9 cellular contexts compared by ENCODE assay signal in the genomic region with DNA sequence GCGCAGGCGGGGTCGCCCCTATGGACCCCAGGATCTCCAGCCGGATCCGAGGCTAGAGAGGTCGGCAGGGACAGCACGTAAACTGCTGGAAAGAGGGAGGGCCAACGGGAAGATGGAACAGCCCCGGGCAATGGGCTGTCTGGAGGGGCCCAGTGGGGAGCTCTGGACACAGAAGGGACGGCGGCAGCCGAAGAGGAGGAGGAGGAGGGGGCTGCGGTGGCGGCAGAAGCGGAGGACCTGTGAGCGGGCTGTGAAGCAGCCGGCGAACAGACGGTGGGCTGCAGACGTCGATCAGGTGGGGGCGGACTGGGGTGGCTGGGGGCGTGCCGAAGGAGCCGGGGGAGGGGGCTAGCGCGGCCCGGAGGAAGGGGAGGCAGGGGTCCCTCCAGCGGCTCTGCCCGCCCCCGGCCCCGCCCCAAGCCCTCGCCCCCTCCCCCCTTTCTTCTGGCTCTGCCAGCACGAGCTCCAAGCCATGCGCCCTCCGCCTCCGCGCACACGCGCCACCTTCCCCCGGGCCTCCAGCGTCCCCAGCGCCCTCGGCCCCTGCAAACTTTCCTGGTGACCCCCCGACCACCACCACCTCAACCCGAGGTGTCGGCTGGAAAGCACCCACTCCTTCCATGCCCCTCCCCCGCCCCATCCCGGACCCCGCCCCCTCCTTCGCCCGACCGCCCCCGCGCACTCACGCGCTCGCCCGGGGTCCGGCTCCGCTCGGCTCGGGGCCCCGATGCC. TPM values are rescaled to one million over a fixed set of nuclear protein-coding genes. Genes with fewer than 3 reads are reported as not detected.
DNase-seq lines count a peak whose midpoint lies in the region; ATAC-seq and TF ChIP-seq lines count a peak whose summit lies in the region.
"Had no signal": no experiment of that assay in that cellular context is flagged by ENCODE, and none has a peak within 500 bp of the region (broad histone marks: within the 10 kb centered on the region; RNA-seq: fewer than 3 reads in every experiment).

No MANE protein-coding gene starts in this region.

- H3K36me3 ChIP-seq in neural progenitor cell, result peaks cover under 1% of the 10 kb centered on the region

- no peaks in the 10 kb centered on the region for H3K27me3 ChIP-seq in neural progenitor cell

- H3K4me1 Mint-ChIP-seq in activated naive CD4-positive, alpha-beta T cell treated with anti-CD3 and anti-CD28 coated beads for 36 hours (ENCODE audit: low read depth), result peaks cover 50% of the 10 kb centered on the region
- peaks cover 56% of the 10 kb centered on the region for H3K4me1 Mint-ChIP-seq in activated CD8-positive, alpha-beta T cell treated with anti-CD3 and anti-CD28 coated beads, Interleukin-2, amount 10 ng/mL, durations not matched to agents 7 days and 5 days (ENCODE audit: low read depth)
- peaks cover 50% of the 10 kb centered on the region for H3K4me1 Mint-ChIP-seq in neural progenitor cell

- intact Hi-C loops in activated naive CD4-positive, alpha-beta T cell treated with anti-CD3 and anti-CD28 coated beads for 36 hours (cut with micrococcal nuclease), result loop anchor here (2.0 to 10.0 kb wide), 2 partner anchors 1254 to 1820 kb away; a partner anchor contains a TSS

- no peak overlapping the region for H2AFZ ChIP-seq in neural progenitor cell (replicated peaks)

- peaks cover 36% of the 10 kb centered on the region for H4K20me1 ChIP-seq in neural progenitor cell (ENCODE audit: low read depth)

- no peaks in the 10 kb centered on the region for H3K9me3 ChIP-seq in neural progenitor cell (ENCODE audit: low read depth)

- peak overlapping the region; percentile 77 for H3K27ac Mint-ChIP-seq in activated naive CD4-positive, alpha-beta T cell treated with anti-CD3 and anti-CD28 coated beads for 36 hours
- peak overlapping the region; percentile 73 for H3K27ac Mint-ChIP-seq in activated CD8-positive, alpha-beta T cell treated with anti-CD3 and anti-CD28 coated beads, Interleukin-2, amount 10 ng/mL, durations not matched to agents 7 days and 5 days
- H3K27ac Mint-ChIP-seq in neural progenitor cell, result peak overlapping the region; percentile 97

- H3K4me2 ChIP-seq in neural progenitor cell, result peak overlapping the region; percentile 94

- POLR2A ChIA-PET in activated CD8-positive, alpha-beta T cell treated with anti-CD3 and anti-CD28 coated beads, Interleukin-2, amount 10 ng/mL, durations not matched to agents 7 days and 5 days (lab: Charles Lee), result interaction anchor here (0.7 to 4.4 kb wide), 6 partner anchors 9 to 322 kb away, joined by 3 to 55 read pairs (median 8); a partner anchor contains a TSS

- no peak for DNase-seq in activated naive CD4-positive, alpha-beta T cell treated with anti-CD3 and anti-CD28 coated beads for 36 hours
- DNase-seq in activated naive CD4-positive, alpha-beta T cell treated with anti-CD3 and anti-CD28 coated beads, Interleukin-2, amount 50 U/mL, for 16 hours, result no peak
- DNase-seq in LNCaP clone FGC (ENCODE audit: low read depth), result no peak
- DNase-seq in activated CD8-positive, alpha-beta T cell treated with anti-CD3 and anti-CD28 coated beads, Interleukin-2, amount 10 ng/mL, durations not matched to agents 7 days and 5 days, result no peak
- peak; percentile 48 for DNase-seq in fibroblast of peridontal ligament (ENCODE audit: extremely low read depth)
- DNase-seq in neural progenitor cell (ENCODE audit: low spot score), result peak; percentile 88

- H3K4me1 ChIP-seq in neural progenitor cell, result peaks cover 38% of the 10 kb centered on the region

- H3F3A ChIP-seq in neural progenitor cell (ENCODE audit: low read depth), result peaks cover 49% of the 10 kb centered on the region

- H3K36me3 Mint-ChIP-seq in activated naive CD4-positive, alpha-beta T cell treated with anti-CD3 and anti-CD28 coated beads for 36 hours (ENCODE audit: low read depth), result peaks cover 42% of the 10 kb centered on the region
- peaks cover 43% of the 10 kb centered on the region for H3K36me3 Mint-ChIP-seq in activated CD8-positive, alpha-beta T cell treated with anti-CD3 and anti-CD28 coated beads, Interleukin-2, amount 10 ng/mL, durations not matched to agents 7 days and 5 days (ENCODE audit: low read depth)
- peaks cover 36% of the 10 kb centered on the region for H3K36me3 Mint-ChIP-seq in neural progenitor cell

- ATAC-seq in activated CD8-positive, alpha-beta T cell treated with anti-CD3 and anti-CD28 coated beads, Interleukin-2, amount 10 ng/mL, durations not matched to agents 7 days and 5 days, result no peak
- no peak for ATAC-seq in esophagus mucosa
- ATAC-seq in GM18861 (IDR thresholded peaks at IDR 0.05; ENCODE audit: unreplicated experiment), result no peak

- H3K27me3 Mint-ChIP-seq in activated naive CD4-positive, alpha-beta T cell treated with anti-CD3 and anti-CD28 coated beads for 36 hours (ENCODE audit: low read depth), result no peaks in the 10 kb centered on the region
- no peaks in the 10 kb centered on the region for H3K27me3 Mint-ChIP-seq in activated CD8-positive, alpha-beta T cell treated with anti-CD3 and anti-CD28 coated beads, Interleukin-2, amount 10 ng/mL, durations not matched to agents 7 days and 5 days (ENCODE audit: low read depth)
- peaks cover 10% of the 10 kb centered on the region for H3K27me3 Mint-ChIP-seq in neural progenitor cell (ENCODE audit: insufficient read depth, low read depth)

- H3K4me3 Mint-ChIP-seq in activated naive CD4-positive, alpha-beta T cell treated with anti-CD3 and anti-CD28 coated beads for 36 hours, result peak overlapping the region; percentile 81
- peak overlapping the region; percentile 72 for H3K4me3 Mint-ChIP-seq in activated CD8-positive, alpha-beta T cell treated with anti-CD3 and anti-CD28 coated beads, Interleukin-2, amount 10 ng/mL, durations not matched to agents 7 days and 5 days
- H3K4me3 Mint-ChIP-seq in neural progenitor cell, result peak overlapping the region; percentile 96

- peaks cover 48% of the 10 kb centered on the region for H3K79me2 ChIP-seq in neural progenitor cell (ENCODE audit: low read depth)

- no peaks in the 10 kb centered on the region for H3K9me3 Mint-ChIP-seq in activated naive CD4-positive, alpha-beta T cell treated with anti-CD3 and anti-CD28 coated beads for 36 hours
- no peaks in the 10 kb centered on the region for H3K9me3 Mint-ChIP-seq in activated CD8-positive, alpha-beta T cell treated with anti-CD3 and anti-CD28 coated beads, Interleukin-2, amount 10 ng/mL, durations not matched to agents 7 days and 5 days (ENCODE audit: insufficient read depth)
- no peaks in the 10 kb centered on the region for H3K9me3 Mint-ChIP-seq in neural progenitor cell

- H3K4me3 ChIP-seq in LNCaP clone FGC (ENCODE audit: low read depth, low read length), result peak overlapping the region; percentile 89
- H3K4me3 ChIP-seq in neural progenitor cell, result peak overlapping the region; percentile 93

- H3K9ac ChIP-seq in neural progenitor cell, result peak overlapping the region; percentile 59

- TF ChIP-seq CTCF in LNCaP clone FGC (IDR thresholded peaks at IDR 0.05; ENCODE audit: control insufficient read depth, extremely low read depth, insufficient read depth), result no peak
- no peak for TF ChIP-seq CTCF in neural progenitor cell (IDR thresholded peaks at IDR 0.05)

- CTCF ChIA-PET in activated naive CD4-positive, alpha-beta T cell treated with anti-CD3 and anti-CD28 coated beads for 36 hours (lab: Charles Lee), result interaction anchor here (0.6 to 2.5 kb wide), 2 partner anchors 10 to 136 kb away, joined by 3 to 10 read pairs; a partner anchor contains a TSS
- CTCF ChIA-PET in activated CD8-positive, alpha-beta T cell treated with anti-CD3 and anti-CD28 coated beads, Interleukin-2, amount 10 ng/mL, durations not matched to agents 7 days and 5 days (lab: Charles Lee), result interaction anchor here (1.0 to 2.8 kb wide), 9 partner anchors 9 to 203 kb away, joined by 3 to 19 read pairs (median 5); a partner anchor contains a TSS

- H3K27ac ChIP-seq in neural progenitor cell, result peak overlapping the region; percentile 95

RNA-seq across cellular contexts. Expression of a gene that starts 0.4 kb away (rescaled TPM):
- 10 to 100 TPM; 14.1 to 14.7 TPM for total RNA-seq in activated naive CD4-positive, alpha-beta T cell treated with anti-CD3 and anti-CD28 coated beads for 36 hours
- total RNA-seq in activated CD8-positive, alpha-beta T cell treated with anti-CD3 and anti-CD28 coated beads, Interleukin-2, amount 10 ng/mL, durations not matched to agents 7 days and 5 days, result 10 to 100 TPM; 10.5 to 10.9 TPM
- 11.7 and 45.1 TPM in 2 replicates for total RNA-seq in neural progenitor cell (ENCODE audit: low replicate concordance)
- 160 TPM for total RNA-seq in esophagus mucosa

RNA-seq across cellular contexts. Expression of a gene that starts 11.4 kb away (rescaled TPM):
- total RNA-seq in activated naive CD4-positive, alpha-beta T cell treated with anti-CD3 and anti-CD28 coated beads for 36 hours, result 100 to 1,000 TPM; 304 to 322 TPM
- 100 to 1,000 TPM; 185 to 191 TPM for total RNA-seq in activated CD8-positive, alpha-beta T cell treated with anti-CD3 and anti-CD28 coated beads, Interleukin-2, amount 10 ng/mL, durations not matched to agents 7 days and 5 days
- total RNA-seq in neural progenitor cell (ENCODE audit: low replicate concordance), result 186 and 222 TPM in 2 replicates
- total RNA-seq in esophagus mucosa, result 74.9 TPM

RNA-seq across cellular contexts. Expression of a gene that starts 13.8 kb away (rescaled TPM):
- total RNA-seq in activated naive CD4-positive, alpha-beta T cell treated with anti-CD3 and anti-CD28 coated beads for 36 hours, result not detected
- total RNA-seq in activated CD8-positive, alpha-beta T cell treated with anti-CD3 and anti-CD28 coated beads, Interleukin-2, amount 10 ng/mL, durations not matched to agents 7 days and 5 days, result not detected
- total RNA-seq in neural progenitor cell (ENCODE audit: low replicate concordance) (1.5 and 2.4 TPM in 2 replicates), esophagus mucosa (not detected)
- total RNA-seq: pulmonary artery endothelial cell had no signal

RNA-seq across cellular contexts. Expression of a gene that starts 56.6 kb away (rescaled TPM):
- total RNA-seq in activated naive CD4-positive, alpha-beta T cell treated with anti-CD3 and anti-CD28 coated beads for 36 hours, result not detected
- total RNA-seq in activated CD8-positive, alpha-beta T cell treated with anti-CD3 and anti-CD28 coated beads, Interleukin-2, amount 10 ng/mL, durations not matched to agents 7 days and 5 days, result not detected
- total RNA-seq in neural progenitor cell (ENCODE audit: low replicate concordance) (not detected in 2 replicates), esophagus mucosa (not detected)
- total RNA-seq: pulmonary artery endothelial cell had no signal

Comparison
In these comparisons a context has a peak if more than half of its experiments do, and no peak if none do; other contexts are left out.
1. DNase-seq: peak in fibroblast of peridontal ligament (single experiment) and neural progenitor cell (single experiment); none in activated naive CD4-positive, alpha-beta T cell treated with anti-CD3 and anti-CD28 coated beads for 36 hours (single experiment), activated naive CD4-positive, alpha-beta T cell treated with anti-CD3 and anti-CD28 coated beads, Interleukin-2, amount 50 U/mL, for 16 hours (single experiment), LNCaP clone FGC (single experiment) and activated CD8-positive, alpha-beta T cell treated with anti-CD3 and anti-CD28 coated beads, Interleukin-2, amount 10 ng/mL, durations not matched to agents 7 days and 5 days (single experiment).
2. Peak in every context shown above with its lines, with median percentiles within 50 percentile points of each other: H3K27ac Mint-ChIP-seq and H3K4me3 Mint-ChIP-seq.